ENCODE assay signal across 16 cellular contexts in the genomic region with DNA sequence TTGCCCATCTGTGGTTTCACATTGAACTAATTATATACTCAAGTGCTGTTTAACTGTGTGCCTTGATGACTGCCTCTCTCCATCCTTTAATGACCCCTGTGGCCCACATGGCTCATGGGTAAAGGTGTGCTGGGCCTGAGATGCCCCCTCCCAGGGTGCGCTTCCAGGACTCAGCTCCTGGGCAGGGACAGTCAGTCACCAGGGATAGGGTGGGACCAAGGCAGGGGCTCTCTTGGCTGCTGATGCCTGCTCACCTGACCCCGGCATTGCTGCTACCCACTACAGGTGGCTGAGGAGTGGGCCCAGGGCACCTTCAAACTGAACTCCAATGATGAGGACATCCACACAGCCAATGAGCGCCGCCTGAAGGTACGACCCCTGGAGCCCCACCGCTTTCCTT. TPM values are rescaled to one million over a fixed set of nuclear protein-coding genes. Genes with fewer than 3 reads are reported as not detected.
DNase-seq lines count a peak whose midpoint lies in the region; ATAC-seq, FAIRE-seq and TF ChIP-seq lines count a peak whose summit lies in the region.
"Had no signal": no experiment of that assay in that cellular context is flagged by ENCODE, and none has a peak within 500 bp of the region (broad histone marks: within the 10 kb centered on the region; RNA-seq: fewer than 3 reads in every experiment).

No MANE protein-coding gene starts in this region.

- H3K56ac ChIP-seq in H9 (ENCODE audit: insufficient read length, low read depth, low read length), result no peak overlapping the region

- H2BK120ac ChIP-seq in H9 (ENCODE audit: low read depth, low read length, poor library complexity, severe bottlenecking), result no peak overlapping the region
- H2BK120ac ChIP-seq in neuronal stem cell (ENCODE audit: low read depth, low read length), result no peak overlapping the region

- H3K9me3 ChIP-seq in H9 (ENCODE audit: control insufficient read depth, low read depth, low read length) (no peaks in the 10 kb centered on the region), T-helper 17 cell (ENCODE audit: control insufficient read depth, low read length, poor library complexity, severe bottlenecking) (no peaks in the 10 kb centered on the region), neuronal stem cell (replicated peaks in 1 of 2; ENCODE audit: control insufficient read depth in 2 of 2, insufficient read depth in 1 of 2, low read depth in 1 of 2, low read length in 2 of 2) (no peaks in the 10 kb centered on the region), spleen (no peaks in the 10 kb centered on the region), kidney (ENCODE audit: control insufficient read depth in 1 of 2, low read length in 2 of 2) (no peaks in the 10 kb centered on the region), thyroid gland (no peaks in the 10 kb centered on the region)
- H3K9me3 ChIP-seq: BLaER1 treated with 17β-estradiol and CSF1 and Interleukin-3, amounts not matched to agents 10 nM and 100 nM; HAP-1 had no signal

- H2BK5ac ChIP-seq in H9 (ENCODE audit: insufficient read length, low read length), result no peak overlapping the region
- no peak overlapping the region for H2BK5ac ChIP-seq in neuronal stem cell (ENCODE audit: low read length)

- H2BK15ac ChIP-seq in H9 (ENCODE audit: low read depth, low read length), result no peak overlapping the region
- no peak overlapping the region for H2BK15ac ChIP-seq in neuronal stem cell (ENCODE audit: low read length)

- DNase-seq in H9 (no peak), T-helper 17 cell (no peak), neuronal stem cell (ENCODE audit: low spot score) (no peak), spleen (peak; percentile 24), kidney (no peak), thyroid gland (no peak)
- DNase-seq: Calu3; CD8-positive, alpha-beta T cell; DMS79 treated with DMSO at 0.1 percent for 48 hours; GF-D8; IMR-90 had no signal

- H3K4me3 Mint-ChIP-seq in H9 (no peak overlapping the region), T-helper 17 cell (no peak overlapping the region)
- H3K4me3 Mint-ChIP-seq: B cell; CD8-positive, alpha-beta T cell had no signal

- no peak overlapping the region for H3K27ac ChIP-seq in H9 (ENCODE audit: insufficient read length, low read depth, low read length)
- no peak overlapping the region for H3K27ac ChIP-seq in neuronal stem cell (replicated peaks; ENCODE audit: low read length)
- H3K27ac ChIP-seq in spleen, result no peak overlapping the region
- H3K27ac ChIP-seq in kidney (ENCODE audit: low read depth in 2 of 2, low read length in 2 of 2), result no peak overlapping the region
- H3K27ac ChIP-seq in thyroid gland, result no peak overlapping the region
- H3K27ac ChIP-seq: BLaER1 treated with 17β-estradiol and CSF1 and Interleukin-3, amounts not matched to agents 10 nM and 100 nM had no signal

- H3K4me1 Mint-ChIP-seq in H9 (peaks cover 2 to 3% of the 10 kb centered on the region in 2 experiments; a peak in 2 of 4 replicates), T-helper 17 cell (peaks cover 6% of the 10 kb centered on the region)

- no peak overlapping the region for H3K14ac ChIP-seq in H9 (ENCODE audit: insufficient read depth, low read length)
- no peak overlapping the region for H3K14ac ChIP-seq in neuronal stem cell (ENCODE audit: low read length)

- WGBS in H9 (ENCODE audit: extremely low coverage, insufficient read length, low lambda C conversion rate), result no CpG with 5 or more reads among the region's 6 CpGs
- WGBS in neuronal stem cell (ENCODE audit: extremely low coverage in 2 of 2, insufficient read length in 2 of 2, insufficient replicate concordance in 1 of 2), 2 donors, result no CpG with 5 or more reads among the region's 6 CpGs
- WGBS in spleen, 5 donors, result 94 to 98% (median 96%) methylated on average over 6 of the region's 6 CpGs
- WGBS in thyroid gland, 2 donors, result 95 to 100% methylated on average over 3 to 5 of the region's 6 CpGs

- H3K27me3 ChIP-seq in H9 (ENCODE audit: insufficient read depth, low read length) (no peaks in the 10 kb centered on the region), neuronal stem cell (ENCODE audit: control insufficient read depth in 3 of 3, insufficient read depth in 3 of 3, low read depth in 1 of 3, low read length in 3 of 3) (no peaks in the 10 kb centered on the region), spleen (replicated peaks in 1 of 7) (no peaks in the 10 kb centered on the region), thyroid gland (no peaks in the 10 kb centered on the region)
- H3K27me3 ChIP-seq: BLaER1 treated with 17β-estradiol and CSF1 and Interleukin-3, amounts not matched to agents 10 nM and 100 nM had no signal

- H3K79me2 ChIP-seq in H9 (ENCODE audit: insufficient read depth, low read length), result no peaks in the 10 kb centered on the region

- no peaks in the 10 kb centered on the region for H3K9me3 Mint-ChIP-seq in H9
- H3K9me3 Mint-ChIP-seq: CD8-positive, alpha-beta T cell had no signal

- peaks cover 8 to 20% of the 10 kb centered on the region in 2 donors for H3K36me3 ChIP-seq in neuronal stem cell (replicated peaks in 1 of 2; ENCODE audit: control insufficient read depth in 2 of 2, insufficient read depth in 2 of 2, low read length in 2 of 2)
- H3K36me3 ChIP-seq in spleen, result peaks cover 0 to 90% (median 42%) of the 10 kb centered on the region in 6 donors
- H3K36me3 ChIP-seq in kidney (ENCODE audit: control insufficient read depth in 1 of 2, insufficient read depth in 2 of 2, low read length in 2 of 2), result peaks cover 11 to 21% of the 10 kb centered on the region in 2 donors
- H3K36me3 ChIP-seq in thyroid gland, result peaks cover 4 to 8% of the 10 kb centered on the region in 2 donors
- H3K36me3 ChIP-seq: HAP-1 had no signal

- H4K5ac ChIP-seq in H9 (ENCODE audit: insufficient read length, low read depth, low read length), result peak overlapping the region; percentile 38

- no peaks in the 10 kb centered on the region for H4K20me1 ChIP-seq in H9 (ENCODE audit: control insufficient read depth, insufficient read depth, insufficient read length)

- H2AK5ac ChIP-seq in H9 (ENCODE audit: insufficient read length, low read length), result no peak overlapping the region
- H2AK5ac ChIP-seq in neuronal stem cell (ENCODE audit: low read depth, low read length), result no peak overlapping the region

- H3K4me3 ChIP-seq in neuronal stem cell (ENCODE audit: low read length in 2 of 2) (no peak overlapping the region), spleen (no peak overlapping the region), kidney (ENCODE audit: low read length in 2 of 2) (no peak overlapping the region), thyroid gland (replicated peaks in 1 of 3) (no peak overlapping the region)
- H3K4me3 ChIP-seq: BLaER1 treated with 17β-estradiol and CSF1 and Interleukin-3, amounts not matched to agents 10 nM and 100 nM; HAP-1 had no signal

- TF ChIP-seq POLR2A in spleen (IDR thresholded peaks at IDR 0.05) (no peak), thyroid gland (IDR thresholded peaks at IDR 0.05) (no peak)

- H2AFZ ChIP-seq in H9 (ENCODE audit: low read length), result no peak overlapping the region
- H2AFZ ChIP-seq in neuronal stem cell (ENCODE audit: low read length), result no peak overlapping the region

- H3K23me2 ChIP-seq in H9 (ENCODE audit: insufficient read length, low read depth, low read length, poor library complexity, severe bottlenecking), result no peaks in the 10 kb centered on the region

- H3K4me2 ChIP-seq in H9 (ENCODE audit: insufficient read depth, insufficient read length, low read length), result no peak overlapping the region
- H3K4me2 ChIP-seq in neuronal stem cell (ENCODE audit: insufficient read depth, low read length, poor library complexity, severe bottlenecking), result no peak overlapping the region
- H3K4me2 ChIP-seq: BLaER1 treated with 17β-estradiol and CSF1 and Interleukin-3, amounts not matched to agents 10 nM and 100 nM had no signal

- H3K36me3 Mint-ChIP-seq in H9 (ENCODE audit: insufficient read depth in 1 of 3, low read depth in 3 of 3), result peaks cover 13 to 36% (median 21%) of the 10 kb centered on the region in 3 experiments; a peak in 6 of 7 replicates
- peaks cover 2% of the 10 kb centered on the region for H3K36me3 Mint-ChIP-seq in T-helper 17 cell (ENCODE audit: low read depth)

- H4K8ac ChIP-seq in H9 (replicated peaks; ENCODE audit: insufficient read length, low read depth, low read length) (no peak overlapping the region), neuronal stem cell (ENCODE audit: low read depth, low read length) (no peak overlapping the region)

- H3K79me1 ChIP-seq in H9 (ENCODE audit: insufficient read depth, low read depth, low read length, poor library complexity, severe bottlenecking) (no peaks in the 10 kb centered on the region), neuronal stem cell (ENCODE audit: low read depth, low read length) (peaks cover 4% of the 10 kb centered on the region)

- H3K4ac ChIP-seq in H9 (ENCODE audit: low read depth, low read length) (no peak overlapping the region), neuronal stem cell (ENCODE audit: low read length) (no peak overlapping the region)

- no peaks in the 10 kb centered on the region for H3K27me3 Mint-ChIP-seq in H9 (ENCODE audit: low read depth)
- H3K27me3 Mint-ChIP-seq in T-helper 17 cell, result no peaks in the 10 kb centered on the region
- H3K27me3 Mint-ChIP-seq: B cell had no signal

- H3K23ac ChIP-seq in H9 (ENCODE audit: insufficient read length, low read depth, low read length) (no peak overlapping the region), neuronal stem cell (ENCODE audit: low read depth, low read length, poor library complexity) (no peak overlapping the region)

- H2BK12ac ChIP-seq in H9 (ENCODE audit: insufficient read length, low read depth, low read length) (no peak overlapping the region), neuronal stem cell (ENCODE audit: low read length) (no peak overlapping the region)

- H3T11ph ChIP-seq in H9 (ENCODE audit: low read length), result no peak overlapping the region

- H3K4me1 ChIP-seq in H9 (ENCODE audit: insufficient read depth, low read length) (no peaks in the 10 kb centered on the region), neuronal stem cell (ENCODE audit: control insufficient read depth in 2 of 2, insufficient read depth in 1 of 2, low read depth in 1 of 2, low read length in 2 of 2) (peaks cover 2 to 6% of the 10 kb centered on the region in 2 donors), spleen (peaks cover under 1 to 13% (median 4%) of the 10 kb centered on the region in 6 donors), kidney (ENCODE audit: control insufficient read depth in 1 of 2, insufficient read depth in 1 of 2, low read depth in 1 of 2, low read length in 2 of 2) (peaks cover 0 to 2% of the 10 kb centered on the region in 2 donors), thyroid gland (peaks cover 0 to 4% of the 10 kb centered on the region in 2 donors)
- H3K4me1 ChIP-seq: HAP-1 had no signal

- no peak for TF ChIP-seq CTCF in H9 (conservative IDR thresholded peaks at IDR 0.05)
- TF ChIP-seq CTCF in spleen (IDR thresholded peaks at IDR 0.05 in 8 of 11, conservative IDR thresholded peaks at IDR 0.05 in 3 of 11), result no peak
- no peak for TF ChIP-seq CTCF in kidney (IDR thresholded peaks at IDR 0.05; ENCODE audit: borderline replicate concordance, extremely low read depth, insufficient read depth)
- no peak for TF ChIP-seq CTCF in thyroid gland (IDR thresholded peaks at IDR 0.05)

- H3K9ac ChIP-seq in H9 (ENCODE audit: extremely low read depth, insufficient read length, low read length) (no peak overlapping the region), neuronal stem cell (ENCODE audit: low read depth, low read length, poor library complexity) (peak overlapping the region; percentile 4), kidney (ENCODE audit: low read length in 2 of 2) (no peak overlapping the region)
- H3K9ac ChIP-seq: BLaER1 treated with 17β-estradiol and CSF1 and Interleukin-3, amounts not matched to agents 10 nM and 100 nM had no signal

- H3K18ac ChIP-seq in H9 (ENCODE audit: insufficient read length, low read depth, low read length) (no peak overlapping the region), neuronal stem cell (ENCODE audit: low read length) (no peak overlapping the region)

- no peak for FAIRE-seq in kidney (lab: Jason Lieb, UNC)
- FAIRE-seq: H1, HTR-8/SVneo had no signal

- no peak overlapping the region for H3K27ac Mint-ChIP-seq in H9
- H3K27ac Mint-ChIP-seq in T-helper 17 cell, result peak overlapping the region; percentile 16
- H3K27ac Mint-ChIP-seq: B cell; CD8-positive, alpha-beta T cell had no signal

- intact Hi-C loops in spleen (cut with DNase I; ENCODE audit: low total_unique reads) (no loop called here), kidney (cut with DNase I) (no loop called here), thyroid gland (cut with DNase I) (no loop called here)

- no peak for ATAC-seq in T-helper 17 cell
- ATAC-seq: CD8-positive, alpha-beta T cell had no signal

- H2BK20ac ChIP-seq in H9 (ENCODE audit: low read depth, low read length, poor library complexity, severe bottlenecking), result no peak overlapping the region

- H4K91ac ChIP-seq in H9 (ENCODE audit: insufficient read length, low read depth, low read length), result no peak overlapping the region
- no peak overlapping the region for H4K91ac ChIP-seq in neuronal stem cell (ENCODE audit: low read depth, low read length, poor library complexity)

RNA-seq across cellular contexts. Expression of a gene that starts 6.5 kb away (rescaled TPM):
- total RNA-seq in H9 (2021) (30.7 and 31.9 TPM in 2 replicates), T-helper 17 cell (10 to 100 TPM; 12.7 to 16.5 TPM), spleen (10 to 100 TPM; 30.9 to 45.1 (median 39.3) TPM), kidney (57.2 TPM), thyroid gland (10 to 100 TPM; 25.1 to 89.5 (median 50.2) TPM)
- polyA plus RNA-seq in neuronal stem cell (2013, experiment 1 of 2), result 5.9 TPM
- polyA plus RNA-seq in neuronal stem cell (2013, experiment 2 of 2), result 5.8 TPM
- polyA plus RNA-seq in spleen (10 to 100 TPM; 24.6 to 56.4 (median 51.2) TPM), kidney (ENCODE audit: insufficient read depth, low read depth, low replicate concordance) (111 TPM)

RNA-seq across cellular contexts. Expression of a gene that starts 32.6 kb away (rescaled TPM):
- total RNA-seq in H9 (2021) (37.9 and 39.0 TPM in 2 replicates), T-helper 17 cell (10 to 100 TPM; 35.2 to 40.3 TPM), spleen (10 to 100 TPM; 30.3 to 46.2 (median 42.5) TPM), kidney (35.8 TPM), thyroid gland (10 to 100 TPM; 49.6 to 59.6 (median 54.2) TPM)
- polyA plus RNA-seq in neuronal stem cell (2013, experiment 1 of 2), result 22.7 TPM
- polyA plus RNA-seq in neuronal stem cell (2013, experiment 2 of 2), result 21.6 TPM
- polyA plus RNA-seq in spleen (10 to 100 TPM; 11.5 to 30.9 (median 12.0) TPM), kidney (ENCODE audit: insufficient read depth, low read depth, low replicate concordance) (16.8 TPM)
